ENCODE assay signal across 11 cellular contexts in genomic region chr6:137878810-137879285, GRCh38. TPM values are rescaled to one million over a fixed set of nuclear protein-coding genes. Genes with fewer than 3 reads are reported as not detected.
DNase-seq lines count a peak whose midpoint lies in the region; ATAC-seq and TF ChIP-seq lines count a peak whose summit lies in the region.
"Had no signal": no experiment of that assay in that cellular context is flagged by ENCODE, and none has a peak within 500 bp of the region (broad histone marks: within the 10 kb centered on the region; RNA-seq: fewer than 3 reads in every experiment).

No MANE protein-coding gene starts in this region.

- H3K4me3 Mint-ChIP-seq in activated CD4-positive, alpha-beta T cell treated with anti-CD3 and anti-CD28 coated beads, Interleukin-2, amount 10 ng/mL, durations not matched to agents 24 days and 14 days, result peak overlapping the region; percentile 66
- H3K4me3 Mint-ChIP-seq in activated naive CD8-positive, alpha-beta T cell treated with anti-CD3 and anti-CD28 coated beads, Interleukin-2, amount 50 U/mL, for 24 hours, result peak overlapping the region; percentile 93
- H3K4me3 Mint-ChIP-seq: activated naive CD8-positive, alpha-beta T cell treated with anti-CD3 and anti-CD28 coated beads, Interleukin-2, amount 10 ng/mL, durations not matched to agents 7 days and 5 days had no signal

- peaks cover 67% of the 10 kb centered on the region for H3K4me1 Mint-ChIP-seq in activated CD4-positive, alpha-beta T cell treated with anti-CD3 and anti-CD28 coated beads, Interleukin-2, amount 10 ng/mL, durations not matched to agents 24 days and 14 days
- peaks cover 92% of the 10 kb centered on the region for H3K4me1 Mint-ChIP-seq in activated naive CD8-positive, alpha-beta T cell treated with anti-CD3 and anti-CD28 coated beads, Interleukin-2, amount 50 U/mL, for 24 hours

- H3K36me3 ChIP-seq in right atrium auricular region (peaks cover 73% of the 10 kb centered on the region), spleen (peaks cover 10 to 100% (median 89%) of the 10 kb centered on the region in 6 donors)

- no peaks in the 10 kb centered on the region for H3K27me3 ChIP-seq in right atrium auricular region
- no peaks in the 10 kb centered on the region for H3K27me3 ChIP-seq in spleen (replicated peaks in 1 of 7)

- WGBS in spleen, 5 donors, result 75 to 96% (median 84%) methylated on average over 15 to 23 of the region's 23 CpGs

- no peaks in the 10 kb centered on the region for H3K27me3 Mint-ChIP-seq in activated CD4-positive, alpha-beta T cell treated with anti-CD3 and anti-CD28 coated beads, Interleukin-2, amount 10 ng/mL, durations not matched to agents 24 days and 14 days
- no peaks in the 10 kb centered on the region for H3K27me3 Mint-ChIP-seq in activated naive CD8-positive, alpha-beta T cell treated with anti-CD3 and anti-CD28 coated beads, Interleukin-2, amount 50 U/mL, for 24 hours
- H3K27me3 Mint-ChIP-seq: activated naive CD8-positive, alpha-beta T cell treated with anti-CD3 and anti-CD28 coated beads, Interleukin-2, amount 10 ng/mL, durations not matched to agents 7 days and 5 days had no signal

- TF ChIP-seq CTCF in right atrium auricular region (IDR thresholded peaks at IDR 0.05), result peak in 1 of 2 donors; percentile 30
- TF ChIP-seq CTCF in spleen (IDR thresholded peaks at IDR 0.05 in 8 of 11, conservative IDR thresholded peaks at IDR 0.05 in 3 of 11), result no peak
- TF ChIP-seq CTCF in GM20000 (IDR thresholded peaks at IDR 0.05; ENCODE audit: extremely low read depth, missing control alignments), result no peak

- TF ChIP-seq POLR2A in spleen (IDR thresholded peaks at IDR 0.05), result no peak

- H3K9me3 ChIP-seq in right atrium auricular region (no peaks in the 10 kb centered on the region), spleen (no peaks in the 10 kb centered on the region)
- H3K9me3 ChIP-seq: A549 had no signal

- H3K4me1 ChIP-seq in right atrium auricular region (peaks cover 0 to 29% of the 10 kb centered on the region in 2 donors), spleen (peaks cover 19 to 100% (median 64%) of the 10 kb centered on the region in 6 donors)

- peaks cover 92% of the 10 kb centered on the region for H3K36me3 Mint-ChIP-seq in activated CD4-positive, alpha-beta T cell treated with anti-CD3 and anti-CD28 coated beads, Interleukin-2, amount 10 ng/mL, durations not matched to agents 24 days and 14 days (ENCODE audit: low read depth)
- H3K36me3 Mint-ChIP-seq in activated naive CD8-positive, alpha-beta T cell treated with anti-CD3 and anti-CD28 coated beads, Interleukin-2, amount 50 U/mL, for 24 hours (ENCODE audit: low read depth), result peaks cover 96% of the 10 kb centered on the region

- no peak for ATAC-seq in activated naive CD8-positive, alpha-beta T cell treated with anti-CD3 and anti-CD28 coated beads, Interleukin-2, amount 50 U/mL, for 24 hours
- ATAC-seq: A549, HCT116 had no signal

- DNase-seq in activated CD4-positive, alpha-beta T cell treated with anti-CD3 and anti-CD28 coated beads, Interleukin-2, amount 10 ng/mL, durations not matched to agents 24 days and 14 days, result no peak
- DNase-seq in activated CD4-positive, alpha-beta T cell treated with anti-CD3 and anti-CD28 coated beads, Interleukin-2, amount 50 U/mL, for 4 hours, result no peak
- no peak for DNase-seq in activated naive CD8-positive, alpha-beta T cell treated with anti-CD3 and anti-CD28 coated beads, Interleukin-2, amount 50 U/mL, for 24 hours
- DNase-seq in right atrium auricular region (ENCODE audit: low spot score) (peak; percentile 84), spleen (peak; percentile 74), cortex of kidney (lab: John Stamatoyannopoulos, UW) (no peak), GM20000 (ENCODE audit: low spot score) (no peak)
- no peak for DNase-seq in stimulated activated CD4-positive, alpha-beta T cell treated with anti-CD3 and anti-CD28 coated beads, Interleukin-4, amount 100 ng/mL, for 4 hours
- DNase-seq: activated naive CD8-positive, alpha-beta T cell treated with anti-CD3 and anti-CD28 coated beads, Interleukin-2, amount 10 ng/mL, durations not matched to agents 7 days and 5 days had no signal

- intact Hi-C loops in activated CD4-positive, alpha-beta T cell treated with anti-CD3 and anti-CD28 coated beads, Interleukin-2, amount 10 ng/mL, durations not matched to agents 24 days and 14 days (cut with micrococcal nuclease), result no loop called here
- intact Hi-C loops in spleen (cut with DNase I; ENCODE audit: low total_unique reads), result no loop called here

- H3K4me3 ChIP-seq in right atrium auricular region, result no peak overlapping the region
- peak overlapping the region in 1 of 8 donors; percentile 8 for H3K4me3 ChIP-seq in spleen
- H3K4me3 ChIP-seq: A549 had no signal

- peak overlapping the region; percentile 77 for H3K27ac Mint-ChIP-seq in activated CD4-positive, alpha-beta T cell treated with anti-CD3 and anti-CD28 coated beads, Interleukin-2, amount 10 ng/mL, durations not matched to agents 24 days and 14 days
- H3K27ac Mint-ChIP-seq in activated naive CD8-positive, alpha-beta T cell treated with anti-CD3 and anti-CD28 coated beads, Interleukin-2, amount 50 U/mL, for 24 hours, result peak overlapping the region; percentile 94

- no peaks in the 10 kb centered on the region for H3K9me3 Mint-ChIP-seq in activated CD4-positive, alpha-beta T cell treated with anti-CD3 and anti-CD28 coated beads, Interleukin-2, amount 10 ng/mL, durations not matched to agents 24 days and 14 days
- H3K9me3 Mint-ChIP-seq in activated naive CD8-positive, alpha-beta T cell treated with anti-CD3 and anti-CD28 coated beads, Interleukin-2, amount 50 U/mL, for 24 hours, result no peaks in the 10 kb centered on the region
- H3K9me3 Mint-ChIP-seq: activated naive CD8-positive, alpha-beta T cell treated with anti-CD3 and anti-CD28 coated beads, Interleukin-2, amount 10 ng/mL, durations not matched to agents 7 days and 5 days had no signal

- H3K27ac ChIP-seq in right atrium auricular region (peak overlapping the region; percentile 0 to 66), spleen (peak overlapping the region in 7 of 8 donors; percentile 5 to 99 (median 58))
- H3K27ac ChIP-seq: A549 had no signal

RNA-seq across cellular contexts. Expression of gene TNFAIP3, which starts 11.8 kb away (rescaled TPM):
- 249 and 254 TPM in 2 replicates for total RNA-seq in activated CD4-positive, alpha-beta T cell treated with anti-CD3 and anti-CD28 coated beads, Interleukin-2, amount 10 ng/mL, durations not matched to agents 24 days and 14 days
- total RNA-seq in right atrium auricular region (10 to 100 TPM in 1 of 2 donors, 1 to 10 TPM in 1; 8.5 to 14.5 TPM), spleen (100 to 1,000 TPM in 3 of 7 donors, 10 to 100 TPM in 4; 41.1 to 133 (median 69.0) TPM)
- polyA plus RNA-seq in spleen, result 10 to 100 TPM; 23.2 to 31.9 (median 25.0) TPM

Comparison
In these comparisons a context has a peak if more than half of its experiments do, and no peak if none do; other contexts are left out.
1. DNase-seq: peak in right atrium auricular region (single experiment) and spleen (single experiment); none in activated CD4-positive, alpha-beta T cell treated with anti-CD3 and anti-CD28 coated beads, Interleukin-2, amount 10 ng/mL, durations not matched to agents 24 days and 14 days (single experiment), activated CD4-positive, alpha-beta T cell treated with anti-CD3 and anti-CD28 coated beads, Interleukin-2, amount 50 U/mL, for 4 hours (0 of 2), activated naive CD8-positive, alpha-beta T cell treated with anti-CD3 and anti-CD28 coated beads, Interleukin-2, amount 50 U/mL, for 24 hours (single experiment), cortex of kidney (single experiment), stimulated activated CD4-positive, alpha-beta T cell treated with anti-CD3 and anti-CD28 coated beads, Interleukin-4, amount 100 ng/mL, for 4 hours (0 of 2) and GM20000 (single experiment).